Comparison of ENCODE assay signal across 1 cellular context in genomic region chr3:146129750-146130149, GRCh38.
TF ChIP-seq lines count a peak whose summit lies in the region.

No MANE protein-coding gene starts in this region.

TF ChIP-seq in liver, 16 proteins besides CTCF, POLR2A, EP300 and RAD21 (continued from another document):
- TF ChIP-seq REST (IDR thresholded peaks at IDR 0.05) (peak; percentile 26), MAX (IDR thresholded peaks at IDR 0.05) (no peak), SP1 (IDR thresholded peaks at IDR 0.05) (peak; percentile 75), NR2F2 (IDR thresholded peaks at IDR 0.05) (no peak), GABPA (IDR thresholded peaks at IDR 0.05 in 1 of 2, conservative IDR thresholded peaks at IDR 0.05 in 1 of 2) (no peak), HNF4A (conservative IDR thresholded peaks at IDR 0.05) (peak; percentile 57 to 62)
